In the genomic region with DNA sequence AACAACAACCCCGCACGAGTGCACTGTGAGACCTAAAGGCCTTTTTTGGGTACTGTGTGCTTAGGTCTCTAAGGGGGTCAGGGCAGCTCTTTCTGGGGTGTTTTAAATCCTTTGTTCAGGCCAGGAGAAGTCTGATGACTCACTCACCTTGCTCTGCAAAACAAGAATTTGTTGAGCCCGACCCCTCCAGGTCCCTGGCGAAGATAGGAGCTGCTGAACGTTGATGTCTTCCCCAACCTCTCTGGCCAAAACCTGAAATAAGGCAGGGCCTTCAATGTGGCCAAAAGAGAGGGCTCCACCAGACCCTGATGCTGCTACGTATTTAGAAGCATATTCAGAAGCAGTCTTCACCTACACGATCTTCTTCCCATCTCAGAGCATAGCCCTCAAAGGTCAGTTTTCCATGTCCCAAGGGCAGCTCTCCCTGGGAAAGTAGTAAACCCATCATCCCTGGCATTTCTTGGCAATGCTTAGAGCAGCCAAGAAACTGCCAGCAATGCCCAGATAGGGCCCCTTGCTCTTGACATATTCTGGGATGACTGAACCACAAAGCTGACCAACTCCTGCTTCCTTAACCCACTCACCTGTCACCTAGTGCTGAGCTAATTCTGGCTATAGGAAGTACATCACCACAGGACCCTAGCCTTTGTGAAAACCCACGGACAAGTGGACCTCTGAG, we compare ENCODE assay signal across 16 cellular contexts. TPM values are rescaled to one million over a fixed set of nuclear protein-coding genes. Genes with fewer than 3 reads are reported as not detected.
DNase-seq lines count a peak whose midpoint lies in the region; ATAC-seq, FAIRE-seq and TF ChIP-seq lines count a peak whose summit lies in the region.
"Had no signal": no experiment of that assay in that cellular context is flagged by ENCODE, and none has a peak within 500 bp of the region (broad histone marks: within the 10 kb centered on the region; RNA-seq: fewer than 3 reads in every experiment).

No MANE protein-coding gene starts in this region.

- H4K8ac ChIP-seq in H1 (ENCODE audit: extremely low read depth, insufficient read depth, low read length) = no peak overlapping the region

- TF ChIP-seq EP300 in H1 (IDR thresholded peaks at IDR 0.05; ENCODE audit: borderline replicate concordance in 1 of 2, low read depth in 2 of 2, low read length in 2 of 2) = no peak

- H3K23me2 ChIP-seq in H1 (ENCODE audit: low read depth, low read length) = no peaks in the 10 kb centered on the region

- H4K91ac ChIP-seq in H1 (replicated peaks; ENCODE audit: insufficient read length, low read length) = no peak overlapping the region

- H4K5ac ChIP-seq in H1 (ENCODE audit: insufficient read length, low read depth, low read length) = no peak overlapping the region

- H3K9me3 ChIP-seq in H1 (ENCODE audit: insufficient read depth in 2 of 2, low read depth in 1 of 2, low read length in 1 of 2) = no peaks in the 10 kb centered on the region
- no peaks in the 10 kb centered on the region for H3K9me3 ChIP-seq in lung (ENCODE audit: control insufficient read depth in 2 of 2, insufficient read depth in 1 of 2, low read length in 1 of 2)
- no peaks in the 10 kb centered on the region for H3K9me3 ChIP-seq in thoracic aorta

- H3K4me1 ChIP-seq in H1 (replicated peaks in 1 of 4; ENCODE audit: control insufficient read depth in 3 of 4, insufficient read depth in 4 of 4, low read length in 3 of 4) (peaks cover 0 to 11% (median 4%) of the 10 kb centered on the region in 4 experiments; a peak in 5 of 7 replicates), lung (ENCODE audit: control insufficient read depth in 2 of 2, insufficient read depth in 2 of 2, low read length in 2 of 2) (peaks cover 0 to 8% of the 10 kb centered on the region in 2 donors), thoracic aorta (ENCODE audit: control insufficient read depth in 1 of 2, low read depth in 2 of 2) (peaks cover 21 to 64% of the 10 kb centered on the region in 2 donors)

- no peak overlapping the region for H3K23ac ChIP-seq in H1 (ENCODE audit: insufficient read length)

- H3K36me3 ChIP-seq in H1 (ENCODE audit: control insufficient read depth in 2 of 4, insufficient read depth in 4 of 4, low read length in 3 of 4) (no peaks in the 10 kb centered on the region), lung (ENCODE audit: control insufficient read depth in 2 of 2, insufficient read depth in 2 of 2, low read length in 2 of 2) (no peaks in the 10 kb centered on the region), thoracic aorta (no peaks in the 10 kb centered on the region)

- H3K27ac ChIP-seq in VCaP = peak overlapping the region; percentile 80
- H3K27ac ChIP-seq in H1 (ENCODE audit: low read depth, low read length) = no peak overlapping the region
- peak overlapping the region; percentile 34 to 83 for H3K27ac ChIP-seq in lung (ENCODE audit: low read depth in 1 of 2, low read length in 1 of 2)
- peak overlapping the region; percentile 88 to 95 for H3K27ac ChIP-seq in thoracic aorta

- H2BK120ac ChIP-seq in H1 (replicated peaks; ENCODE audit: low read depth, low read length) = no peak overlapping the region

- ATAC-seq in lung (ENCODE audit: insufficient read depth, low FRiP score) (no peak), thoracic aorta (ENCODE audit: insufficient number of reproducible peaks, low FRiP score, low read depth) (no peak), GM18502 (IDR thresholded peaks at IDR 0.05; ENCODE audit: poor library complexity, unreplicated experiment) (no peak)

- H2BK15ac ChIP-seq in H1 (ENCODE audit: low read length) = no peak overlapping the region

- no peak overlapping the region for H3K14ac ChIP-seq in H1 (ENCODE audit: insufficient read length)

- no peak overlapping the region for H3K56ac ChIP-seq in H1 (replicated peaks; ENCODE audit: insufficient read length, low read depth, low read length)

- no peak overlapping the region for H2BK12ac ChIP-seq in H1 (ENCODE audit: low read depth, low read length)

- peaks cover 0 to 2% of the 10 kb centered on the region in 2 experiments for H4K20me1 ChIP-seq in H1 (replicated peaks in 1 of 2; ENCODE audit: control insufficient read depth in 1 of 2, insufficient read depth in 2 of 2, low read length in 2 of 2)

- 64% methylated on average over 8 of the region's 8 CpGs; no CpG with 5 or more reads in 1 of the 2 experiments for whole genome bisulfite sequencing in H1 (ENCODE audit: extremely low coverage in 1 of 2, insufficient coverage in 1 of 2, insufficient read length in 1 of 2, insufficient replicate concordance in 2 of 2, low coverage in 1 of 2, low lambda C conversion rate in 2 of 2, missing lambda C conversion rate in 1 of 2), 2 experiments
- whole genome bisulfite sequencing in lung, 2 donors = 78 to 79% methylated on average over 8 of the region's 8 CpGs

- no peak for FAIRE-seq in H1 (lab: Jason Lieb, UNC)

- H3K4me3 ChIP-seq in H1 (ENCODE audit: extremely low read depth in 1 of 4, insufficient read depth in 2 of 4, low read depth in 3 of 4, low read length in 4 of 4) (no peak overlapping the region), lung (no peak overlapping the region), thoracic aorta (peak overlapping the region; percentile 12)

- no peak overlapping the region for H3K4me2 ChIP-seq in H1 (ENCODE audit: insufficient read depth in 1 of 2, low read depth in 2 of 2, low read length in 2 of 2)

- TF ChIP-seq CTCF in VCaP (conservative IDR thresholded peaks at IDR 0.05) (no peak), H1 (IDR thresholded peaks at IDR 0.05; ENCODE audit: control extremely low read depth in 1 of 3, insufficient read depth in 1 of 3, low read depth in 1 of 3, low read length in 3 of 3) (no peak), lung (IDR thresholded peaks at IDR 0.05; ENCODE audit: control extremely low read depth, extremely low read depth) (no peak), thoracic aorta (IDR thresholded peaks at IDR 0.05) (no peak)

- POLR2A ChIA-PET in H1 (lab: Charles Lee; ENCODE audit: partially characterized antibody) = interaction anchor here (0.9 to 2.4 kb wide), 3 partner anchors 85 to 98 kb away, joined by 3 to 9 read pairs (median 5); no protein-coding TSS in a partner anchor

- peak overlapping the region; percentile 16; the same call in 1 of the 2 replicates for H2AK5ac ChIP-seq in H1 (ENCODE audit: low read depth, low read length)

- DNase-seq in H1 (ENCODE audit: low read depth in 1 of 2, low spot score in 2 of 2) (peak in 1 of 2 experiments; percentile 41), lung (ENCODE audit: low spot score) (no peak), thoracic aorta (ENCODE audit: low spot score) (no peak), NCI-H2227 treated with DMSO at 0.1 percent for 48 hours (lab: John Stamatoyannopoulos, UW) (no peak), putamen (ENCODE audit: low spot score) (no peak), glomerular visceral epithelial cell (ENCODE audit: extremely low spot score) (no peak)
- DNase-seq: activated CD4-positive, alpha-beta T cell treated with anti-CD3 and anti-CD28 coated beads, Interleukin-2, amount 10 ng/mL, durations not matched to agents 24 days and 14 days; activated gamma-delta T cell; CD8-positive, alpha-beta memory T cell; left colon; NCI-H2171; stimulated activated naive CD4-positive, alpha-beta T cell had no signal

- no peak overlapping the region for H2BK5ac ChIP-seq in H1 (ENCODE audit: low read depth, low read length)

- TF ChIP-seq POLR2A in H1 (IDR thresholded peaks at IDR 0.05; ENCODE audit: control extremely low read depth in 1 of 2, low read depth in 2 of 2, low read length in 2 of 2) = no peak

- no peaks in the 10 kb centered on the region for H3K79me2 ChIP-seq in H1 (ENCODE audit: control insufficient read depth in 1 of 2, insufficient read depth in 2 of 2, low read length in 2 of 2)

- no peak overlapping the region for H2AFZ ChIP-seq in H1 (ENCODE audit: low read length)

- no peak overlapping the region for H3K4ac ChIP-seq in H1 (replicated peaks; ENCODE audit: insufficient read length, low read depth, low read length)

- H3K27me3 ChIP-seq in H1 (replicated peaks in 1 of 4; ENCODE audit: control insufficient read depth in 3 of 4, extremely low read depth in 1 of 4, insufficient read depth in 3 of 4, low read length in 3 of 4) (no peaks in the 10 kb centered on the region; a peak in 2 of 7 replicates), lung (ENCODE audit: control insufficient read depth, insufficient read depth) (no peaks in the 10 kb centered on the region), thoracic aorta (replicated peaks; ENCODE audit: insufficient read depth) (no peaks in the 10 kb centered on the region)

- no peak overlapping the region for H3K18ac ChIP-seq in H1 (ENCODE audit: extremely low read depth, low read length)

- CTCF ChIA-PET in H1 (lab: Charles Lee; ENCODE audit: partially characterized antibody) = interaction anchor here (0.6 to 5.9 kb wide), 33 partner anchors 8 to 1299 kb away, joined by 3 to 54 read pairs (median 5); partner anchors contain the start of gene HHATL

- H3K79me1 ChIP-seq in H1 (ENCODE audit: low read depth, low read length) = no peaks in the 10 kb centered on the region

- TF ChIP-seq RAD21 in H1 (IDR thresholded peaks at IDR 0.05 in 1 of 2, conservative IDR thresholded peaks at IDR 0.05 in 1 of 2; ENCODE audit: low read depth in 2 of 2, low read length in 2 of 2) = no peak

- H3K9ac ChIP-seq in H1 (replicated peaks in 1 of 4; ENCODE audit: extremely low read depth in 1 of 4, low read depth in 3 of 4, low read length in 3 of 4) = no peak overlapping the region

- no peak overlapping the region for H2BK20ac ChIP-seq in H1 (ENCODE audit: low read length)

RNA-seq across cellular contexts. Expression of gene CCDC13, which starts 27.1 kb away (rescaled TPM):
- total RNA-seq in H1 (2021; fragmentation: NEBNext Ultra II Directional; extraction: Animal tissue kit (Norgen Biotek cat#: 25700)) = not detected in 2 replicates
- polyA plus RNA-seq in H1 (2011; rRNA removed) (0.06 and 0.09 TPM in 2 replicates), lung (1 to 10 TPM; 1.9 to 2.0 TPM)
- polyA plus RNA-seq in H1 (2011; cell fraction: cytosol; rRNA removed) = 0.47 TPM
- 0.63 TPM for polyA plus RNA-seq in H1 (2011; cell fraction: nucleus; rRNA removed)
- polyA plus RNA-seq in H1 (2012, experiment 1 of 2) = 0.17 to 0.50 TPM in 2 of 4 replicates, not detected in the others
- not detected for polyA plus RNA-seq in H1 (2012, experiment 2 of 2)
- 0.34 TPM for polyA plus RNA-seq in H1 (2013, experiment 1 of 2)
- polyA plus RNA-seq in H1 (2013, experiment 2 of 2) = 0.40 TPM
- 0.19 TPM in 1 of 2 replicates, not detected in the other for polyA minus RNA-seq in H1 (2011; rRNA and poly(A)+ RNA removed)
- not detected for polyA minus RNA-seq in H1 (2011; cell fraction: cytosol; rRNA and poly(A)+ RNA removed)
- polyA minus RNA-seq in H1 (2011; cell fraction: nucleus; rRNA and poly(A)+ RNA removed) = not detected
- total RNA-seq in lung (1 to 10 TPM; 4.4 to 7.6 TPM), thoracic aorta (1 to 10 TPM; 1.5 to 3.1 TPM)

RNA-seq across cellular contexts. Expression of gene HHATL, which starts 43.3 kb away (rescaled TPM):
- not detected in 2 replicates for total RNA-seq in H1 (2021; fragmentation: NEBNext Ultra II Directional; extraction: Animal tissue kit (Norgen Biotek cat#: 25700))
- polyA plus RNA-seq in H1 (2011; rRNA removed) (0.16 and 0.18 TPM in 2 replicates), lung (under 1 TPM; 0.39 to 0.60 TPM)
- 0.45 TPM for polyA plus RNA-seq in H1 (2011; cell fraction: cytosol; rRNA removed)
- 1.0 TPM for polyA plus RNA-seq in H1 (2011; cell fraction: nucleus; rRNA removed)
- 0.11 to 0.64 TPM (median 0.47 TPM) in 3 of 4 replicates, not detected in the other for polyA plus RNA-seq in H1 (2012, experiment 1 of 2)
- not detected for polyA plus RNA-seq in H1 (2012, experiment 2 of 2)
- polyA plus RNA-seq in H1 (2013, experiment 1 of 2) = 0.08 TPM
- polyA plus RNA-seq in H1 (2013, experiment 2 of 2) = 0.24 TPM
- 0.50 TPM in 1 of 2 replicates, not detected in the other for polyA minus RNA-seq in H1 (2011; rRNA and poly(A)+ RNA removed)
- polyA minus RNA-seq in H1 (2011; cell fraction: cytosol; rRNA and poly(A)+ RNA removed) = not detected
- not detected for polyA minus RNA-seq in H1 (2011; cell fraction: nucleus; rRNA and poly(A)+ RNA removed)
- total RNA-seq in lung (1 to 10 TPM in 1 of 2 donors, under 1 TPM in 1; 0.65 to 2.7 TPM), thoracic aorta (not detected)
- total RNA-seq: activated CD4-positive, alpha-beta T cell treated with anti-CD3 and anti-CD28 coated beads, Interleukin-2, amount 10 ng/mL, durations not matched to agents 24 days and 14 days; CD8-positive, alpha-beta memory T cell; cerebellum; fibroblast of villous mesenchyme had no signal
- polyA plus RNA-seq: CD8-positive, alpha-beta memory T cell had no signal

RNA-seq across cellular contexts. Expression of gene HIGD1A, which starts 58.4 kb away (rescaled TPM):
- total RNA-seq in H1 (2021; fragmentation: NEBNext Ultra II Directional; extraction: Animal tissue kit (Norgen Biotek cat#: 25700)) = 94.7 and 95.4 TPM in 2 replicates
- 33.5 and 67.3 TPM in 2 replicates for polyA plus RNA-seq in H1 (2011; rRNA removed)
- 106 TPM for polyA plus RNA-seq in H1 (2011; cell fraction: cytosol; rRNA removed)
- polyA plus RNA-seq in H1 (2011; cell fraction: nucleus; rRNA removed) = 7.9 TPM
- polyA plus RNA-seq in H1 (2012, experiment 1 of 2) = 60.1 to 100 TPM (median 79.3 TPM) in 4 replicates
- polyA plus RNA-seq in H1 (2012, experiment 2 of 2) = 55.6 TPM
- 97.9 TPM for polyA plus RNA-seq in H1 (2013, experiment 1 of 2)
- polyA plus RNA-seq in H1 (2013, experiment 2 of 2) = 106 TPM
- polyA minus RNA-seq in H1 (2011; rRNA and poly(A)+ RNA removed) = 22.6 and 37.3 TPM in 2 replicates
- polyA minus RNA-seq in H1 (2011; cell fraction: cytosol; rRNA and poly(A)+ RNA removed) = 27.4 TPM
- 17.6 TPM for polyA minus RNA-seq in H1 (2011; cell fraction: nucleus; rRNA and poly(A)+ RNA removed)
- total RNA-seq in lung = 10 to 100 TPM; 76.1 to 94.6 TPM
- 100 to 1,000 TPM in 1 of 2 donors, 10 to 100 TPM in 1; 77.6 to 148 TPM for polyA plus RNA-seq in lung
- total RNA-seq in thoracic aorta = 100 to 1,000 TPM; 163 to 169 TPM
